Comparison of ENCODE assay signal across 9 cellular contexts in the genomic region with DNA sequence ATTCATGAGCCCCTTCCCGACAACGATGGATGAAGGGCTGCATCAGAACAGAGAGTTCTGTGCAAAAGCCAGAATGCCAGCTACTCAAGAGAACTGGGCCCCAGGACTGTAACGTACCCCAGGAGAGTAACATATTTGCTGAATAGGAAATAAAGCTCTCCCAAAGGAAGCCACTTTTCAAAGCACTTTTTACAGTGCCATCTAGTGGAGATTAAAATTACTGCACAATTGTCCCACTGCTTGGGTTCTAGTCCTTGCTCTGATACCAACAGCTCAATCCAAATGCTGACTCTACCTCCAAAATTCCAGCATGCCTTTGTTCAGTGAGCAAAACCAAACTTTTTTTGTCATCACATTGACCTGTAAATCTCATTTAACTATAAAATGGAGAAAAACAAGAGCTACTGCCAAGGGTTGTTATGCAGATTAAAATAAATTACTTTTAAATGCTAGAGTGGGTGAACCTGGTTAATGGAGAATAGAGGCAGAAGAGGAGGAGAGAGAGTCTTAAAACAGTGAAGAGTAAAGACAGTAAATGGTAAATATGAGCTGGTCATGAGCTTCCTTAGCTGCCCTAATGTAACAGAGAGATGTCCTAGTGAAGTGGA.
DNase-seq lines count a peak whose midpoint lies in the region; ATAC-seq and TF ChIP-seq lines count a peak whose summit lies in the region.
"Had no signal": no experiment of that assay in that cellular context is flagged by ENCODE, and none has a peak within 500 bp of the region (broad histone marks: within the 10 kb centered on the region; RNA-seq: fewer than 3 reads in every experiment).

No MANE protein-coding gene starts in this region.

- H3K27ac ChIP-seq in dorsolateral prefrontal cortex = no peak overlapping the region

- in situ Hi-C loops in GM13976 (cut with MboI; ENCODE audit: low sequenced_read_pairs, unreplicated experiment) = no loop called here

- H3K27me3 ChIP-seq in dorsolateral prefrontal cortex = no peaks in the 10 kb centered on the region

- TF ChIP-seq CTCF in GM13976 (IDR thresholded peaks at IDR 0.05; ENCODE audit: borderline replicate concordance, control extremely low read depth, extremely low read depth, insufficient read depth, missing control alignments) (peak; percentile 44), dorsolateral prefrontal cortex (IDR thresholded peaks at IDR 0.05 in 54 of 56, conservative IDR thresholded peaks at IDR 0.05 in 2 of 56; ENCODE audit: low read depth in 1 of 56, partially characterized antibody in 56 of 56) (peak; percentile 56 to 82 (median 72)), nephron (IDR thresholded peaks at IDR 0.05; ENCODE audit: unreplicated experiment in 3 of 3) (peak; percentile 67 to 75 (median 75))

- DNase-seq in Ammon's horn (ENCODE audit: low spot score) (peak; percentile 6), GM13976 (ENCODE audit: low spot score) (peak; percentile 18), NCI-H748 treated with DMSO at 0.1 percent for 48 hours (lab: John Stamatoyannopoulos, UW) (peak; percentile 4), dorsolateral prefrontal cortex (no peak), activated T-cell treated with anti-CD3 and anti-CD28 coated beads for 4 hours (no peak)

- ATAC-seq in HG02943 (IDR thresholded peaks at IDR 0.05; ENCODE audit: low read depth, unreplicated experiment) (peak; percentile 69), HG02763 (IDR thresholded peaks at IDR 0.05; ENCODE audit: unreplicated experiment) (no peak)

- H3K36me3 Mint-ChIP-seq in nephron (ENCODE audit: low read depth) = no peaks in the 10 kb centered on the region
- H3K36me3 Mint-ChIP-seq: IgD-negative memory B cell had no signal

- H3K27ac Mint-ChIP-seq in nephron = no peak overlapping the region
- H3K27ac Mint-ChIP-seq: IgD-negative memory B cell had no signal

- H3K4me3 Mint-ChIP-seq in nephron = no peak overlapping the region
- H3K4me3 Mint-ChIP-seq: IgD-negative memory B cell had no signal

- intact Hi-C loops in dorsolateral prefrontal cortex (cut with DNase I) = no loop called here

- H3K9me3 Mint-ChIP-seq in nephron = no peaks in the 10 kb centered on the region
- H3K9me3 Mint-ChIP-seq: IgD-negative memory B cell had no signal

- H3K4me1 Mint-ChIP-seq in nephron = no peaks in the 10 kb centered on the region
- H3K4me1 Mint-ChIP-seq: IgD-negative memory B cell had no signal

- no peaks in the 10 kb centered on the region for H3K27me3 Mint-ChIP-seq in nephron (ENCODE audit: low read depth)

- no peak overlapping the region for H3K4me3 ChIP-seq in dorsolateral prefrontal cortex

Comparison
In these comparisons a context has a peak if more than half of its experiments do, and no peak if none do; other contexts are left out.
1. DNase-seq: peak in Ammon's horn (single experiment), GM13976 (single experiment) and NCI-H748 treated with DMSO at 0.1 percent for 48 hours (single experiment); none in dorsolateral prefrontal cortex (0 of 10) and activated T-cell treated with anti-CD3 and anti-CD28 coated beads for 4 hours (single experiment).
2. Peak in every context shown above with its lines, with median percentiles within 50 percentile points of each other: CTCF ChIP-seq.